16 cellular contexts compared by ENCODE assay signal in genomic region chrX:77693594-77693993, GRCh38.
DNase-seq lines count a peak whose midpoint lies in the region; ATAC-seq lines count a peak whose summit lies in the region.
"Had no signal": no experiment of that assay in that cellular context is flagged by ENCODE, and none has a peak within 500 bp of the region (broad histone marks: within the 10 kb centered on the region; RNA-seq: fewer than 3 reads in every experiment).

No MANE protein-coding gene starts in this region.

- no peaks in the 10 kb centered on the region for H3K9me3 Mint-ChIP-seq in activated naive CD4-positive, alpha-beta T cell treated with anti-CD3 and anti-CD28 coated beads, Interleukin-2, amount 50 U/mL, for 24 hours
- H3K9me3 Mint-ChIP-seq in stimulated activated memory B cell treated with anti-CD40 and anti-IgM and Interleukin-4, amounts not matched to agents 10 μg/mL and 1 μg/mL and 100 μg/mL, for 72 hours, result no peaks in the 10 kb centered on the region
- no peaks in the 10 kb centered on the region for H3K9me3 Mint-ChIP-seq in naive thymus-derived CD4-positive, alpha-beta T cell

- H3K36me3 ChIP-seq in naive thymus-derived CD4-positive, alpha-beta T cell (ENCODE audit: control insufficient read depth in 2 of 3, insufficient read depth in 3 of 3, low read length in 3 of 3), result peaks cover 0 to 13% (median 0%) of the 10 kb centered on the region in 3 experiments

- H3K27ac Mint-ChIP-seq in activated naive CD4-positive, alpha-beta T cell treated with anti-CD3 and anti-CD28 coated beads, Interleukin-2, amount 50 U/mL, for 24 hours, result peak overlapping the region; percentile 51
- peak overlapping the region; percentile 60 for H3K27ac Mint-ChIP-seq in T-helper 17 cell
- H3K27ac Mint-ChIP-seq in stimulated activated memory B cell treated with anti-CD40 and anti-IgM and Interleukin-4, amounts not matched to agents 10 μg/mL and 1 μg/mL and 100 μg/mL, for 72 hours, result peak overlapping the region; percentile 67
- peak overlapping the region in 1 of 9 donors; percentile 25 for H3K27ac Mint-ChIP-seq in naive thymus-derived CD4-positive, alpha-beta T cell

- no peaks in the 10 kb centered on the region for H3K27me3 Mint-ChIP-seq in activated naive CD4-positive, alpha-beta T cell treated with anti-CD3 and anti-CD28 coated beads, Interleukin-2, amount 50 U/mL, for 24 hours
- H3K27me3 Mint-ChIP-seq in T-helper 17 cell, result no peaks in the 10 kb centered on the region
- H3K27me3 Mint-ChIP-seq in stimulated activated memory B cell treated with anti-CD40 and anti-IgM and Interleukin-4, amounts not matched to agents 10 μg/mL and 1 μg/mL and 100 μg/mL, for 72 hours, result no peaks in the 10 kb centered on the region
- H3K27me3 Mint-ChIP-seq in naive thymus-derived CD4-positive, alpha-beta T cell, result no peaks in the 10 kb centered on the region

- H3K9me3 ChIP-seq in T-helper 17 cell (ENCODE audit: control insufficient read depth, low read length, poor library complexity, severe bottlenecking), result no peaks in the 10 kb centered on the region
- H3K9me3 ChIP-seq in naive thymus-derived CD4-positive, alpha-beta T cell (ENCODE audit: control insufficient read depth in 2 of 3, low read length in 3 of 3), result no peaks in the 10 kb centered on the region

- no peak overlapping the region for H3K27ac ChIP-seq in naive thymus-derived CD4-positive, alpha-beta T cell (ENCODE audit: low read depth, low read length)
- H3K27ac ChIP-seq: hepatocyte, right lobe of liver had no signal

- H3K27me3 ChIP-seq in naive thymus-derived CD4-positive, alpha-beta T cell (ENCODE audit: control insufficient read depth in 2 of 2, insufficient read depth in 2 of 2, low read length in 2 of 2), result no peaks in the 10 kb centered on the region
- H3K27me3 ChIP-seq: hepatocyte, right lobe of liver had no signal

- CTCF ChIA-PET in naive thymus-derived CD4-positive, alpha-beta T cell (lab: Charles Lee), result no interaction called here

- peaks cover 2% of the 10 kb centered on the region for H3K36me3 Mint-ChIP-seq in activated naive CD4-positive, alpha-beta T cell treated with anti-CD3 and anti-CD28 coated beads, Interleukin-2, amount 50 U/mL, for 24 hours
- no peaks in the 10 kb centered on the region for H3K36me3 Mint-ChIP-seq in T-helper 17 cell (ENCODE audit: low read depth)
- H3K36me3 Mint-ChIP-seq in stimulated activated memory B cell treated with anti-CD40 and anti-IgM and Interleukin-4, amounts not matched to agents 10 μg/mL and 1 μg/mL and 100 μg/mL, for 72 hours, result peaks cover 7% of the 10 kb centered on the region
- H3K36me3 Mint-ChIP-seq in naive thymus-derived CD4-positive, alpha-beta T cell, result peaks cover 0 to 7% (median 5%) of the 10 kb centered on the region in 5 donors

- intact Hi-C loops in posterior cingulate gyrus (cut with DNase I), result no loop called here
- intact Hi-C loops in naive thymus-derived CD4-positive, alpha-beta T cell (cut with micrococcal nuclease), result loop anchor here in 1 of 2 donors (10.0 kb wide), 1 partner anchor 119 kb away; no protein-coding TSS in a partner anchor

- POLR2A ChIA-PET in naive thymus-derived CD4-positive, alpha-beta T cell (lab: Charles Lee), result no interaction called here

- no peaks in the 10 kb centered on the region for H3K4me1 ChIP-seq in naive thymus-derived CD4-positive, alpha-beta T cell (ENCODE audit: control insufficient read depth in 2 of 2, insufficient read depth in 2 of 2, low read length in 2 of 2)
- H3K4me1 ChIP-seq: right lobe of liver had no signal

- peaks cover 10% of the 10 kb centered on the region for H3K4me1 Mint-ChIP-seq in activated naive CD4-positive, alpha-beta T cell treated with anti-CD3 and anti-CD28 coated beads, Interleukin-2, amount 50 U/mL, for 24 hours
- peaks cover 3% of the 10 kb centered on the region for H3K4me1 Mint-ChIP-seq in T-helper 17 cell
- peaks cover 7% of the 10 kb centered on the region for H3K4me1 Mint-ChIP-seq in stimulated activated memory B cell treated with anti-CD40 and anti-IgM and Interleukin-4, amounts not matched to agents 10 μg/mL and 1 μg/mL and 100 μg/mL, for 72 hours
- peaks cover 0 to 10% (median 5%) of the 10 kb centered on the region in 7 donors for H3K4me1 Mint-ChIP-seq in naive thymus-derived CD4-positive, alpha-beta T cell

- no peak overlapping the region for H3K4me3 Mint-ChIP-seq in activated naive CD4-positive, alpha-beta T cell treated with anti-CD3 and anti-CD28 coated beads, Interleukin-2, amount 50 U/mL, for 24 hours
- H3K4me3 Mint-ChIP-seq in T-helper 17 cell, result no peak overlapping the region
- H3K4me3 Mint-ChIP-seq in stimulated activated memory B cell treated with anti-CD40 and anti-IgM and Interleukin-4, amounts not matched to agents 10 μg/mL and 1 μg/mL and 100 μg/mL, for 72 hours, result peak overlapping the region; percentile 56
- H3K4me3 Mint-ChIP-seq in naive thymus-derived CD4-positive, alpha-beta T cell, result no peak overlapping the region

- DNase-seq in activated naive CD4-positive, alpha-beta T cell (lab: John Stamatoyannopoulos, UW), result no peak
- DNase-seq in T-helper 17 cell (no peak), posterior cingulate gyrus (no peak), NK-92 (lab: John Stamatoyannopoulos, UW; ENCODE audit: unreplicated experiment) (no peak)
- no peak for DNase-seq in naive thymus-derived CD4-positive, alpha-beta T cell
- DNase-seq: COR-L47, EL, KG1, NCI-H1105, right lobe of liver, Right ventricle myocardium superior, substantia nigra had no signal

- ATAC-seq in GM21526 (IDR thresholded peaks at IDR 0.05; ENCODE audit: low FRiP score, unreplicated experiment) (peak; percentile 71), T-helper 17 cell (no peak)
- ATAC-seq in stimulated activated memory B cell treated with anti-CD40 and anti-IgM and Interleukin-4, amounts not matched to agents 10 μg/mL and 1 μg/mL and 100 μg/mL, for 72 hours, result no peak
- ATAC-seq in naive thymus-derived CD4-positive, alpha-beta T cell, result no peak
- ATAC-seq: right lobe of liver had no signal

- no peak overlapping the region for H3K4me3 ChIP-seq in naive thymus-derived CD4-positive, alpha-beta T cell (ENCODE audit: low read length)
- H3K4me3 ChIP-seq: hepatocyte, right lobe of liver had no signal
